ENCODE assay signal across 1 cellular context in genomic region chr1:151362308-151363155, GRCh38.
TF ChIP-seq lines count a peak whose summit lies in the region.

No MANE protein-coding gene starts in this region.

TF ChIP-seq in GM12878, 131 proteins besides CTCF, POLR2A, EP300 and RAD21:
- 0 out of 2 replicates have a peak, but pooled peaks have one; percentile 49 for TF ChIP-seq CBX5 (IDR thresholded peaks at IDR 0.05; ENCODE audit: low read depth)
- no peak for TF ChIP-seq PBX3 (IDR thresholded peaks at IDR 0.05; ENCODE audit: insufficient replicate concordance, low read depth, low read length)
